ENCODE assay signal across 16 cellular contexts in the genomic region with DNA sequence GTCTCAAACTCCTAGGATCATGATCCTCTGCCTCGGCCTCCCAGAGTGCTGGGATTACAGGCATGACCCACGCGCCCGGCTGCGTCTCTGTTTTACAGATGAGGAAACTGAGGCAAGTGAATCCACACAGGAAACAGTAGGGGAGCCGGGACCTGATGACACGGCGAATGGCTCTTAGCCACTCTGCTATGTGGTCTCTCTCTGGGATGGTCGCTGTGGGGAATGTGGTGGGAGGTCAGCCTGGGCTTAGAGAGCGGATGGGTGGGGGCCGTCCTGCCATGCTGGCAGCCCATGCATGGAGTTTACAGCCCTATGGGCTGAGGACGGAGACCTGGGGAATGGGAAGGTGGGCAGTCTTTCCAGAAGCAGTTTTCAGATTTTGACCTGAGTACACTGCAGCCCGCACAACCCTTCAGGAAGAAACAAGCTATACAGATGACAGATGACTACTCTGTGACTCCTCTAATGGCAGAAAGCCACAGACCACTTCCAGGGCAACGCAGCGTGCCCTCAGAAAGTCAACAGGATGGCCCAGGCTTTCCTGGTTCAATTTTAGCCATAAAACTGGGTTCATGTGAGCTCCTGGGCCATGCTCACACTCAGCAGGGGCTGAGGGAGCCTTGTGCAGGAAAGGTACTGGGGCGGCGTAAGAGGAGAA.
DNase-seq lines count a peak whose midpoint lies in the region; ATAC-seq and TF ChIP-seq lines count a peak whose summit lies in the region.
"Had no signal": no experiment of that assay in that cellular context is flagged by ENCODE, and none has a peak within 500 bp of the region (broad histone marks: within the 10 kb centered on the region; RNA-seq: fewer than 3 reads in every experiment).

No MANE protein-coding gene starts in this region.

- DNase-seq in EL (peak; percentile 60), HT1080 (ENCODE audit: low read depth) (peak; percentile 84), myocyte (ENCODE audit: low read depth) (peak; percentile 68), stomach (no peak), NCI-H2107 (lab: John Stamatoyannopoulos, UW) (no peak)
- DNase-seq in activated T-helper 2 cell treated with anti-CD3 and anti-CD28 coated beads, Interferon-gamma antibody, Interleukin-2, Interleukin-4, amounts not matched to agents 10 μg/mL and 5 μg/mL and 100 μg/mL, durations not matched to agents 14 hours and 24 hours and 36 hours (ENCODE audit: low spot score): no peak
- DNase-seq: Caco-2; central memory CD4-positive, alpha-beta T cell; KBM-7; NCI-H2171; T-helper 9 cell; thyroid gland had no signal

- 84 to 93% (median 89%) methylated on average over 16 to 17 of the region's 17 CpGs for WGBS in stomach, 5 donors

- H3K9me3 Mint-ChIP-seq in activated T-helper 2 cell treated with anti-CD3 and anti-CD28 coated beads, Interferon-gamma antibody, Interleukin-2, Interleukin-4, amounts not matched to agents 10 μg/mL and 5 μg/mL and 100 μg/mL, durations not matched to agents 14 hours and 24 hours and 36 hours: no peaks in the 10 kb centered on the region

- H3K4me1 Mint-ChIP-seq in activated T-helper 2 cell treated with anti-CD3 and anti-CD28 coated beads, Interferon-gamma antibody, Interleukin-2, Interleukin-4, amounts not matched to agents 10 μg/mL and 5 μg/mL and 100 μg/mL, durations not matched to agents 14 hours and 24 hours and 36 hours (ENCODE audit: low read depth): peaks cover 22% of the 10 kb centered on the region

- no peak for TF ChIP-seq EP300 in stomach (IDR thresholded peaks at IDR 0.05)

- peaks cover 0 to 41% (median 20%) of the 10 kb centered on the region in 4 donors for H3K36me3 ChIP-seq in stomach
- H3K36me3 ChIP-seq: right lobe of liver, thyroid gland had no signal

- H3K9me3 ChIP-seq in stomach: no peaks in the 10 kb centered on the region
- H3K9me3 ChIP-seq: Caco-2, esophagus muscularis mucosa, right lobe of liver, thyroid gland had no signal

- H3K4me3 Mint-ChIP-seq in activated T-helper 2 cell treated with anti-CD3 and anti-CD28 coated beads, Interferon-gamma antibody, Interleukin-2, Interleukin-4, amounts not matched to agents 10 μg/mL and 5 μg/mL and 100 μg/mL, durations not matched to agents 14 hours and 24 hours and 36 hours (ENCODE audit: low read depth): no peak overlapping the region

- H3K27me3 ChIP-seq in stomach: no peaks in the 10 kb centered on the region
- H3K27me3 ChIP-seq: esophagus muscularis mucosa, right lobe of liver, thyroid gland had no signal

- intact Hi-C loops in activated T-helper 2 cell treated with anti-CD3 and anti-CD28 coated beads, Interferon-gamma antibody, Interleukin-2, Interleukin-4, amounts not matched to agents 10 μg/mL and 5 μg/mL and 100 μg/mL, durations not matched to agents 14 hours and 24 hours and 36 hours (cut with micrococcal nuclease): no loop called here
- intact Hi-C loops in stomach (cut with DNase I; ENCODE audit: low total_unique reads): no loop called here

- H3K27ac ChIP-seq in stomach: no peak overlapping the region
- H3K27ac ChIP-seq: esophagus muscularis mucosa, right lobe of liver, thyroid gland had no signal

- peak overlapping the region; percentile 51 for H3K27ac Mint-ChIP-seq in activated T-helper 2 cell treated with anti-CD3 and anti-CD28 coated beads, Interferon-gamma antibody, Interleukin-2, Interleukin-4, amounts not matched to agents 10 μg/mL and 5 μg/mL and 100 μg/mL, durations not matched to agents 14 hours and 24 hours and 36 hours

- ATAC-seq in HG03457 (IDR thresholded peaks at IDR 0.05; ENCODE audit: unreplicated experiment) (no peak), HG02571 (IDR thresholded peaks at IDR 0.05; ENCODE audit: unreplicated experiment) (no peak)

- no peaks in the 10 kb centered on the region for H3K36me3 Mint-ChIP-seq in activated T-helper 2 cell treated with anti-CD3 and anti-CD28 coated beads, Interferon-gamma antibody, Interleukin-2, Interleukin-4, amounts not matched to agents 10 μg/mL and 5 μg/mL and 100 μg/mL, durations not matched to agents 14 hours and 24 hours and 36 hours (ENCODE audit: low read depth)

- H3K27me3 Mint-ChIP-seq in activated T-helper 2 cell treated with anti-CD3 and anti-CD28 coated beads, Interferon-gamma antibody, Interleukin-2, Interleukin-4, amounts not matched to agents 10 μg/mL and 5 μg/mL and 100 μg/mL, durations not matched to agents 14 hours and 24 hours and 36 hours (ENCODE audit: low read depth): no peaks in the 10 kb centered on the region

- TF ChIP-seq CTCF in stomach (IDR thresholded peaks at IDR 0.05): no peak

- no peak overlapping the region for H3K4me3 ChIP-seq in stomach
- H3K4me3 ChIP-seq: esophagus muscularis mucosa, right lobe of liver, thyroid gland had no signal

- H3K4me1 ChIP-seq in stomach: no peaks in the 10 kb centered on the region
- H3K4me1 ChIP-seq: Caco-2, esophagus muscularis mucosa, right lobe of liver, thyroid gland had no signal

- no peak for TF ChIP-seq POLR2A in stomach (IDR thresholded peaks at IDR 0.05)

Comparison
In these comparisons a context has a peak if more than half of its experiments do, and no peak if none do; other contexts are left out.
1. DNase-seq: peak in EL (single experiment), HT1080 (single experiment) and myocyte (single experiment); none in activated T-helper 2 cell treated with anti-CD3 and anti-CD28 coated beads, Interferon-gamma antibody, Interleukin-2, Interleukin-4, amounts not matched to agents 10 μg/mL and 5 μg/mL and 100 μg/mL, durations not matched to agents 14 hours and 24 hours and 36 hours (single experiment), stomach (single experiment) and NCI-H2107 (single experiment).